Comparison of ENCODE assay signal across 8 cellular contexts in the genomic region with DNA sequence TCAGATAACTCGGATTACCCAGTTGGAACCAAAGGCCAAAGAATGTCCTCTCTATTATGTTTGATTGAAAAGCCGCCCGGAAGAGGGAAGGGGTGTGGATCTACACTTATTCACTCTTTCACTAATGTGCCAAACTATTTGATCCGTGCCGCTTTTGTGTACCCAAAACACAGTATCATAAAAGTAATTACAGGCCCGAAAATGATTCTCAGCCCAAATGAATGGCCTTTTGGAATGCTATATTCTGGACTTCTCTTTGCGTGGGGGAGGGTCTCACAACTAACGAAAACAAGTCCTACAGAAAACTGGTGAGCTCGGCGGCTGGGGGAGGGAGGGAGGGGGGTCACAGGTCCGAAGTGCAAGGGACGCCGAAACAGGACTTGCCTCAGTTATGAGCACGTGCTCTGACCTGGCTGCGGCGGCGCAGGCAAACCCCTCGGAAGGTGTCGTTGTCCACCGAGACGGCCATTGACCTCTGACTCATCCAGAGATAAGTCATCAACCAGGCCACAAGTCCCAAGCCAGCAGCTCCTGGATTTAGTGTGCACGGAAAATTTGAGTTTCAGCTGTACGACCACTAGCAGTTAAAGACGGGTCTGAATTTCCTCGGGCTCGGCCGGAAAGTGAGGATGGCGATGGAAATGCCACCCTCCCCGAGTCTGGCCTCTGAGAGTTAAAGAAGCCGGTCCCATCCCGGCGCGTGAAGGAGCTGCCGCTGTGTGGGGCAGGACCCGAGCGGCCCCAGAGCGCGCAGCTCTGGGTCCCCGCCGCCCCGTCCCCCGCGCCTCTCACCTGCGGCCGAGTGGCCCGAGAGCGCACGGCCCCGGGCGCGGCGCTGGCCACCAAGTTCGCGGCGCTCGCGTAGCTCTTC. TPM values are rescaled to one million over a fixed set of nuclear protein-coding genes. Genes with fewer than 3 reads are reported as not detected.
A peak's percentile ranks its signal among the peaks of the same experiment; 100 is the strongest.
DNase-seq lines count a peak whose midpoint lies in the region; ATAC-seq and TF ChIP-seq lines count a peak whose summit lies in the region.

No MANE protein-coding gene starts in this region.

- TF ChIP-seq CTCF in foreskin keratinocyte (conservative IDR thresholded peaks at IDR 0.05): no peak
- no peak for TF ChIP-seq CTCF in nephron progenitor cell (IDR thresholded peaks at IDR 0.05)

- peaks cover 20% of the 10 kb centered on the region for H3K4me1 ChIP-seq in foreskin keratinocyte

- peaks cover 4% of the 10 kb centered on the region for H3K9me3 Mint-ChIP-seq in nephron progenitor cell

- H3K27ac Mint-ChIP-seq in nephron progenitor cell: peak overlapping the region; percentile 97

- H3K4me3 Mint-ChIP-seq in nephron progenitor cell: peak overlapping the region; percentile 88

- CTCF ChIA-PET in HEK293T (lab: Yijun Ruan, JAX): interaction anchor here (0.6 kb wide), 2 partner anchors 209 to 332 kb away, joined by 3 read pairs; no protein-coding TSS in a partner anchor

- ATAC-seq in foreskin keratinocyte: peak; percentile 41
- ATAC-seq in GM18520 (IDR thresholded peaks at IDR 0.05; ENCODE audit: unreplicated experiment): no peak
- no peak for ATAC-seq in GM19395 (IDR thresholded peaks at IDR 0.05; ENCODE audit: unreplicated experiment)

- peaks cover 53% of the 10 kb centered on the region for H3K4me1 Mint-ChIP-seq in nephron progenitor cell

- no peaks in the 10 kb centered on the region for H3K27me3 ChIP-seq in foreskin keratinocyte

- DNase-seq in AG08395 (ENCODE audit: low spot score): peak; percentile 70
- peak; percentile 46 for DNase-seq in HEK293T (ENCODE audit: extremely low spot score)
- peak; percentile 32 to 35 for DNase-seq in activated T-cell treated with anti-CD3 and anti-CD28 coated beads, Interleukin-2, amount 50 U/mL, for 48 hours
- DNase-seq in foreskin keratinocyte: peak in 1 of 2 donors; percentile 25
- peak; percentile 60 for DNase-seq in nephron progenitor cell
- DNase-seq in NOMO-1 (lab: John Stamatoyannopoulos, UW; ENCODE audit: unreplicated experiment in 2 of 2): no peak

- H3K27me3 Mint-ChIP-seq in nephron progenitor cell (ENCODE audit: low read depth, poor library complexity): no peaks in the 10 kb centered on the region

- H3K27ac ChIP-seq in foreskin keratinocyte: peak overlapping the region; percentile 86

- peaks cover 15% of the 10 kb centered on the region for H3K36me3 Mint-ChIP-seq in nephron progenitor cell (ENCODE audit: low read depth)

- POLR2A ChIA-PET in HEK293T (lab: Yijun Ruan, JAX): interaction anchor here (1.0 to 2.3 kb wide), 20 partner anchors 8 to 115 kb away, joined by 3 to 27 read pairs (median 4); partner anchors contain the start of gene PRSS48

TF ChIP-seq in HEK293T, 16 proteins besides CTCF, POLR2A, EP300 and RAD21:
- no peak for TF ChIP-seq HDGF (IDR thresholded peaks at IDR 0.05; ENCODE audit: borderline replicate concordance)
- TF ChIP-seq ARNT (IDR thresholded peaks at IDR 0.05): no peak
- no peak for TF ChIP-seq SUZ12 (IDR thresholded peaks at IDR 0.05)
- TF ChIP-seq TARDBP (IDR thresholded peaks at IDR 0.05): no peak
- TF ChIP-seq LEF1 (IDR thresholded peaks at IDR 0.05; ENCODE audit: borderline replicate concordance): no peak
- TF ChIP-seq FOXA1 (IDR thresholded peaks at IDR 0.05): no peak
- TF ChIP-seq, protein P1, sequence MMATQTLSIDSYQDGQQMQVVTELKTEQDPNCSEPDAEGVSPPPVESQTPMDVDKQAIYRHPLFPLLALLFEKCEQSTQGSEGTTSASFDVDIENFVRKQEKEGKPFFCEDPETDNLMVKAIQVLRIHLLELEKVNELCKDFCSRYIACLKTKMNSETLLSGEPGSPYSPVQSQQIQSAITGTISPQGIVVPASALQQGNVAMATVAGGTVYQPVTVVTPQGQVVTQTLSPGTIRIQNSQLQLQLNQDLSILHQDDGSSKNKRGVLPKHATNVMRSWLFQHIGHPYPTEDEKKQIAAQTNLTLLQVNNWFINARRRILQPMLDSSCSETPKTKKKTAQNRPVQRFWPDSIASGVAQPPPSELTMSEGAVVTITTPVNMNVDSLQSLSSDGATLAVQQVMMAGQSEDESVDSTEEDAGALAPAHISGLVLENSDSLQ (IDR thresholded peaks at IDR 0.05): 0 out of 2 replicates have a peak, but pooled peaks have one; percentile 17
- no peak for TF ChIP-seq SP1 (IDR thresholded peaks at IDR 0.05)
- no peak for TF ChIP-seq BHLHE40 (IDR thresholded peaks at IDR 0.05; ENCODE audit: borderline replicate concordance)
- no peak for TF ChIP-seq NFRKB (IDR thresholded peaks at IDR 0.05)
- no peak for TF ChIP-seq ELF4 (IDR thresholded peaks at IDR 0.05)
- TF ChIP-seq L3MBTL2 (conservative IDR thresholded peaks at IDR 0.05): peak; percentile 66
- no peak for TF ChIP-seq FOXM1 (IDR thresholded peaks at IDR 0.05; ENCODE audit: borderline replicate concordance)
- TF ChIP-seq FOXK2 (IDR thresholded peaks at IDR 0.05): no peak
- no peak for TF ChIP-seq CTBP1 (IDR thresholded peaks at IDR 0.05; ENCODE audit: borderline replicate concordance)
- no peak for TF ChIP-seq ZNF384 (IDR thresholded peaks at IDR 0.05)

RNA-seq across cellular contexts. Expression of gene SH3D19, which starts 0.7 kb away (rescaled TPM):
- total RNA-seq in foreskin keratinocyte: 39.4 and 42.4 TPM in 2 replicates
- polyA plus RNA-seq in foreskin keratinocyte: 12.8 and 15.1 TPM in 2 replicates

RNA-seq across cellular contexts. Expression of gene PRSS48, which starts 47.7 kb away (rescaled TPM):
- total RNA-seq in foreskin keratinocyte: not detected in 2 replicates
- polyA plus RNA-seq in foreskin keratinocyte: not detected in 2 replicates

Comparison
In these comparisons a context has a peak if more than half of its experiments do, and no peak if none do; other contexts are left out.
1. DNase-seq: peak in AG08395 (single experiment), HEK293T (single experiment), activated T-cell treated with anti-CD3 and anti-CD28 coated beads, Interleukin-2, amount 50 U/mL, for 48 hours (2 of 2) and nephron progenitor cell (single experiment); none in NOMO-1 (0 of 2).